8 cellular contexts compared by ENCODE assay signal in the genomic region with DNA sequence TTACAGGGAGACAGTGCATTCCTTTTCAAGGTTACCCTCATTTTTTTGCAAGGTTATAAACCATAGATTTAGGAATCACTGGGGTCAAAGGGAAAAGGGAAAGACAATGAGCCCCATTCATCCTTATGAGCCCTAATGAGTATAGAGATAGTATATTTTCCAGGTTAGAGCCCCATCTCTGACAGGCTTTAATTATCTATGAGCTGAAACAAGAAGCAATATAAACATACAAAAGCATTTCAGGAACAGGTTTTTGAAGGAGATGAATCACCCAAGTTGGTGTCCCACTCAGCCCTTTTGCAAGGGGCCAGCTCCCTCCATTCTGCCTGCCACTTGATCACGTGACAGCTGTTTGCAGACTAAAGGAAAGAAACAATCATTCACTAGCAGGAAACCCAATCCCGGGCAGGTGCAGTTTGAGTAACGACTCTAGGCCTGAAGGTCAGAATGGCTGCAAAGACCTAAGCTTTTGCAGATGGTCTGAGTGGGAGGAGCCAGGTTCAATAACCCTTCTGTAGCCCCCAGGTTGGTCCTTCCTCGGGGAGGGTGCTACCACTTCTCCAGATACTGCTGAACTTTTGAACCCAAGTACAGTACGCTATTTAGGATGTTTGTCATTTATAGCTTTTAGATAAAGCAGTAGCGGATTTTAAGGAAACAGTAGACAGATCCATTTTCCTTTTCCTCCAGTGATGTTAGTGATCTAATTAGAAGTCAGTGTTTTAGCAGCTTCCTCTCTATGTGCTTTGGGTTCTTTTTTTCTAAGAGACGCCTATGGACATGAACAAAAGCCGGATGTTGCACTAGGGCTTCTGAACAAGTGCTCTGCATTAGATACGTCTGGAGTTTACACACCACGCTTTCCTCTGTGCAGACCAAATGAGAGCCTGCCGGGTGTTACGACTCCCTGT.
A peak's percentile ranks its signal among the peaks of the same experiment; 100 is the strongest.
DNase-seq lines count a peak whose midpoint lies in the region; ATAC-seq and TF ChIP-seq lines count a peak whose summit lies in the region.

No MANE protein-coding gene starts in this region.

- no peak for TF ChIP-seq CTCF in Calu3 (IDR thresholded peaks at IDR 0.05; ENCODE audit: unreplicated experiment)
- TF ChIP-seq CTCF in heart right ventricle (IDR thresholded peaks at IDR 0.05), result no peak
- TF ChIP-seq CTCF in omental fat pad (IDR thresholded peaks at IDR 0.05), result no peak

- no peaks in the 10 kb centered on the region for H3K9me3 Mint-ChIP-seq in Calu3 (ENCODE audit: low read depth, unreplicated experiment)
- peaks cover 0 to 2% (median 0%) of the 10 kb centered on the region in 6 donors for H3K9me3 Mint-ChIP-seq in immature natural killer cell

- H3K27me3 Mint-ChIP-seq in Calu3 (ENCODE audit: unreplicated experiment), result no peaks in the 10 kb centered on the region
- no peaks in the 10 kb centered on the region for H3K27me3 Mint-ChIP-seq in immature natural killer cell (ENCODE audit: low read depth in 3 of 3)

- H3K4me3 Mint-ChIP-seq in Calu3 (ENCODE audit: low read depth, unreplicated experiment) (peak overlapping the region; percentile 18), immature natural killer cell (no peak overlapping the region)

- H3K36me3 ChIP-seq in heart right ventricle, result no peaks in the 10 kb centered on the region

- no peaks in the 10 kb centered on the region for H3K9me3 ChIP-seq in heart right ventricle

- peak; percentile 72 for ATAC-seq in HG02759 (IDR thresholded peaks at IDR 0.05; ENCODE audit: unreplicated experiment)
- ATAC-seq in heart right ventricle, result peak; percentile 39 to 89 (median 71)
- ATAC-seq in HG02870 (IDR thresholded peaks at IDR 0.05; ENCODE audit: unreplicated experiment), result no peak
- ATAC-seq in omental fat pad (ENCODE audit: low FRiP score), result no peak

- intact Hi-C loops in Calu3 (cut with micrococcal nuclease; ENCODE audit: unreplicated experiment) (no loop called here), heart right ventricle (cut with DNase I) (loop anchor here in 3 of 10 donors (5.0 to 10.0 kb wide), 3 partner anchors 249 to 298 kb away; a partner anchor contains a TSS)

- BruUV-seq in Calu3 (replicated peaks; lab: Mats Ljungman, UMichigan), result no TSS peak

- H3K36me3 Mint-ChIP-seq in Calu3 (ENCODE audit: insufficient read depth, unreplicated experiment), result peaks cover 6% of the 10 kb centered on the region
- H3K36me3 Mint-ChIP-seq in immature natural killer cell, result no peaks in the 10 kb centered on the region

- H3K4me1 ChIP-seq in heart right ventricle, result peaks cover 15 to 65% (median 52%) of the 10 kb centered on the region in 9 donors

- H3K27me3 ChIP-seq in heart right ventricle, result no peaks in the 10 kb centered on the region

- H3K4me1 Mint-ChIP-seq in Calu3 (ENCODE audit: low read depth, unreplicated experiment), result peaks cover 50% of the 10 kb centered on the region
- H3K4me1 Mint-ChIP-seq in immature natural killer cell, result peaks cover 7% of the 10 kb centered on the region in 2 donors

- peak; percentile 76 for DNase-seq in Calu3
- DNase-seq in NCI-H345 treated with DMSO at 0.1 percent for 48 hours (lab: John Stamatoyannopoulos, UW; ENCODE audit: unreplicated experiment), result peak; percentile 96
- peak in 1 of 2 donors; percentile 41 for DNase-seq in heart right ventricle
- no peak for DNase-seq in GF-D8 (lab: John Stamatoyannopoulos, UW)
- no peak for DNase-seq in omental fat pad (ENCODE audit: low spot score)
- DNase-seq in immature natural killer cell, result no peak

- peak overlapping the region in 6 of 10 donors; percentile 20 to 81 (median 30) for H3K27ac ChIP-seq in heart right ventricle

- CTCF ChIA-PET in Calu3 (lab: Charles Lee), result interaction anchor here (0.6 to 2.1 kb wide), 11 partner anchors 8 to 810 kb away, joined by 3 to 8 read pairs (median 3); no protein-coding TSS in a partner anchor

- WGBS in heart right ventricle, 2 donors, result 27 to 30% methylated on average over 12 of the region's 12 CpGs

- H3K27ac Mint-ChIP-seq in Calu3 (ENCODE audit: unreplicated experiment) (peak overlapping the region; percentile 57), immature natural killer cell (no peak overlapping the region)

- peak overlapping the region in 2 of 10 donors; percentile 3 for H3K4me3 ChIP-seq in heart right ventricle

Comparison
In these comparisons a context has a peak if more than half of its experiments do, and no peak if none do; other contexts are left out.
1. DNase-seq: peak in Calu3 (single experiment) and NCI-H345 treated with DMSO at 0.1 percent for 48 hours (single experiment); none in GF-D8 (single experiment), omental fat pad (single experiment) and immature natural killer cell (0 of 3).
2. ATAC-seq: peak in HG02759 (single experiment) and heart right ventricle (8 of 8); none in HG02870 (single experiment) and omental fat pad (single experiment).